ENCODE assay signal across 8 cellular contexts in genomic region chr21:45405271-45405818, GRCh38. TPM values are rescaled to one million over a fixed set of nuclear protein-coding genes. Genes with fewer than 3 reads are reported as not detected.
DNase-seq lines count a peak whose midpoint lies in the region; ATAC-seq and TF ChIP-seq lines count a peak whose summit lies in the region.

No MANE protein-coding gene starts in this region.

- TF ChIP-seq CTCF in HFF-Myc (IDR thresholded peaks at IDR 0.05; ENCODE audit: low read depth, low read length, missing control alignments) (no peak), ascending aorta (IDR thresholded peaks at IDR 0.05) (no peak)

- H3K36me3 Mint-ChIP-seq in stimulated activated memory B cell treated with anti-CD40 and anti-IgM and Interleukin-4, amounts not matched to agents 10 μg/mL and 1 μg/mL and 100 μg/mL, for 72 hours, result peaks cover 7% of the 10 kb centered on the region
- H3K36me3 Mint-ChIP-seq in activated T-helper 1 cell treated with anti-CD3 and anti-CD28 coated beads, Interleukin-12 subunit alpha, Interleukin-12 subunit beta, Interleukin-2, Interleukin-4 antibody, amounts not matched to agents 30 ng/mL and 10 ng/mL and 1 ng/mL, durations not matched to agents 14 hours and 24 hours and 36 hours (ENCODE audit: low read depth), result no peaks in the 10 kb centered on the region

- ATAC-seq in stimulated activated memory B cell treated with anti-CD40 and anti-IgM and Interleukin-4, amounts not matched to agents 10 μg/mL and 1 μg/mL and 100 μg/mL, for 72 hours, result peak; percentile 25

- H3K36me3 ChIP-seq in ascending aorta (no peaks in the 10 kb centered on the region), iPS-15b (ENCODE audit: control insufficient read depth, insufficient read depth, low read length) (peaks cover 11% of the 10 kb centered on the region)

- H3K4me1 ChIP-seq in ascending aorta (peaks cover 15 to 33% of the 10 kb centered on the region in 2 donors), iPS-15b (ENCODE audit: control insufficient read depth, insufficient read depth, low read length) (peaks cover 21% of the 10 kb centered on the region)

- H3K27ac ChIP-seq in ascending aorta, result peak overlapping the region; percentile 92 to 93

- peaks cover 16% of the 10 kb centered on the region for H3K4me1 Mint-ChIP-seq in stimulated activated memory B cell treated with anti-CD40 and anti-IgM and Interleukin-4, amounts not matched to agents 10 μg/mL and 1 μg/mL and 100 μg/mL, for 72 hours
- peaks cover 4% of the 10 kb centered on the region for H3K4me1 Mint-ChIP-seq in activated T-helper 1 cell treated with anti-CD3 and anti-CD28 coated beads, Interleukin-12 subunit alpha, Interleukin-12 subunit beta, Interleukin-2, Interleukin-4 antibody, amounts not matched to agents 30 ng/mL and 10 ng/mL and 1 ng/mL, durations not matched to agents 14 hours and 24 hours and 36 hours (ENCODE audit: low read depth)

- no peak overlapping the region for H3K4me3 Mint-ChIP-seq in stimulated activated memory B cell treated with anti-CD40 and anti-IgM and Interleukin-4, amounts not matched to agents 10 μg/mL and 1 μg/mL and 100 μg/mL, for 72 hours
- H3K4me3 Mint-ChIP-seq in activated T-helper 1 cell treated with anti-CD3 and anti-CD28 coated beads, Interleukin-12 subunit alpha, Interleukin-12 subunit beta, Interleukin-2, Interleukin-4 antibody, amounts not matched to agents 30 ng/mL and 10 ng/mL and 1 ng/mL, durations not matched to agents 14 hours and 24 hours and 36 hours, result no peak overlapping the region

- no peak overlapping the region for H3K27ac Mint-ChIP-seq in stimulated activated memory B cell treated with anti-CD40 and anti-IgM and Interleukin-4, amounts not matched to agents 10 μg/mL and 1 μg/mL and 100 μg/mL, for 72 hours
- H3K27ac Mint-ChIP-seq in activated T-helper 1 cell treated with anti-CD3 and anti-CD28 coated beads, Interleukin-12 subunit alpha, Interleukin-12 subunit beta, Interleukin-2, Interleukin-4 antibody, amounts not matched to agents 30 ng/mL and 10 ng/mL and 1 ng/mL, durations not matched to agents 14 hours and 24 hours and 36 hours, result no peak overlapping the region

- H3K27me3 ChIP-seq in ascending aorta (no peaks in the 10 kb centered on the region), iPS-15b (ENCODE audit: control insufficient read depth, insufficient read depth, low read length) (peaks cover 6% of the 10 kb centered on the region)

- DNase-seq in HFF-Myc (ENCODE audit: extremely low read depth, low read depth) (no peak), ascending aorta (ENCODE audit: low spot score in 2 of 2) (no peak), NCI-H187 (lab: John Stamatoyannopoulos, UW) (no peak), NCI-H82 treated with DMSO at 0.1 percent for 48 hours (lab: John Stamatoyannopoulos, UW; ENCODE audit: unreplicated experiment) (no peak), SIG-M5 treated with dmso at 0.1 percent for 504 hours (lab: John Stamatoyannopoulos, UW; ENCODE audit: unreplicated experiment) (no peak)
- no peak for DNase-seq in activated T-helper 1 cell treated with anti-CD3 and anti-CD28 coated beads, Interleukin-12 subunit alpha, Interleukin-12 subunit beta, Interleukin-2, Interleukin-4 antibody, amounts not matched to agents 30 ng/mL and 10 ng/mL and 1 ng/mL, durations not matched to agents 14 hours and 24 hours and 36 hours (ENCODE audit: low spot score)

- H3K9me3 ChIP-seq in ascending aorta (peaks cover 4 to 9% of the 10 kb centered on the region in 2 donors), iPS-15b (ENCODE audit: control insufficient read depth, insufficient read depth, low read length) (no peaks in the 10 kb centered on the region)

- peak overlapping the region; percentile 57 for H3K4me3 ChIP-seq in HFF-Myc (replicated peaks; ENCODE audit: low read depth, low read length)
- H3K4me3 ChIP-seq in ascending aorta, result peak overlapping the region; percentile 85 to 91
- H3K4me3 ChIP-seq in iPS-15b (ENCODE audit: low read depth, low read length), result peak overlapping the region; percentile 49

- H3K27me3 Mint-ChIP-seq in stimulated activated memory B cell treated with anti-CD40 and anti-IgM and Interleukin-4, amounts not matched to agents 10 μg/mL and 1 μg/mL and 100 μg/mL, for 72 hours, result peaks cover 86% of the 10 kb centered on the region
- H3K27me3 Mint-ChIP-seq in activated T-helper 1 cell treated with anti-CD3 and anti-CD28 coated beads, Interleukin-12 subunit alpha, Interleukin-12 subunit beta, Interleukin-2, Interleukin-4 antibody, amounts not matched to agents 30 ng/mL and 10 ng/mL and 1 ng/mL, durations not matched to agents 14 hours and 24 hours and 36 hours (ENCODE audit: insufficient read depth), result peaks cover 47% of the 10 kb centered on the region

- H3K9ac ChIP-seq in iPS-15b (ENCODE audit: low read depth, low read length), result no peak overlapping the region

- H3K9me3 Mint-ChIP-seq in stimulated activated memory B cell treated with anti-CD40 and anti-IgM and Interleukin-4, amounts not matched to agents 10 μg/mL and 1 μg/mL and 100 μg/mL, for 72 hours, result peaks cover 6% of the 10 kb centered on the region
- H3K9me3 Mint-ChIP-seq in activated T-helper 1 cell treated with anti-CD3 and anti-CD28 coated beads, Interleukin-12 subunit alpha, Interleukin-12 subunit beta, Interleukin-2, Interleukin-4 antibody, amounts not matched to agents 30 ng/mL and 10 ng/mL and 1 ng/mL, durations not matched to agents 14 hours and 24 hours and 36 hours, result peaks cover 6% of the 10 kb centered on the region

- intact Hi-C loops in ascending aorta (cut with DNase I), result loop anchor here (1.0 to 2.0 kb wide), 2 partner anchors 33 to 85 kb away; no protein-coding TSS in a partner anchor
- intact Hi-C loops in activated T-helper 1 cell treated with anti-CD3 and anti-CD28 coated beads, Interleukin-12 subunit alpha, Interleukin-12 subunit beta, Interleukin-2, Interleukin-4 antibody, amounts not matched to agents 30 ng/mL and 10 ng/mL and 1 ng/mL, durations not matched to agents 14 hours and 24 hours and 36 hours (cut with micrococcal nuclease), result loop anchor here (2.0 kb wide), 1 partner anchor 41 kb away; no protein-coding TSS in a partner anchor

RNA-seq across cellular contexts. Expression of gene COL18A1, which starts 0.4 kb away (rescaled TPM):
- 699 TPM for total RNA-seq in ascending aorta
- 2.1 and 3.4 TPM in 2 replicates for total RNA-seq in activated T-helper 1 cell treated with anti-CD3 and anti-CD28 coated beads, Interleukin-12 subunit alpha, Interleukin-12 subunit beta, Interleukin-2, Interleukin-4 antibody, amounts not matched to agents 30 ng/mL and 10 ng/mL and 1 ng/mL, durations not matched to agents 14 hours and 24 hours and 36 hours

Comparison
In these comparisons a context has a peak if more than half of its experiments do, and no peak if none do; other contexts are left out.
1. RNA of gene COL18A1, which starts 0.4 kb away (total RNA-seq): 699 TPM in ascending aorta (single experiment); 2.1 to 3.4 TPM in activated T-helper 1 cell treated with anti-CD3 and anti-CD28 coated beads, Interleukin-12 subunit alpha, Interleukin-12 subunit beta, Interleukin-2, Interleukin-4 antibody, amounts not matched to agents 30 ng/mL and 10 ng/mL and 1 ng/mL, durations not matched to agents 14 hours and 24 hours and 36 hours; every median in the first group is over 100 times any median in the second.
2. Peak in every context shown above with its lines, with median percentiles within 50 percentile points of each other: H3K4me3 ChIP-seq.